Comparison of ENCODE assay signal across 11 cellular contexts in genomic region chr1:154944422-154945159, GRCh38. TPM values are rescaled to one million over a fixed set of nuclear protein-coding genes. Genes with fewer than 3 reads are reported as not detected.
DNase-seq lines count a peak whose midpoint lies in the region; ATAC-seq, FAIRE-seq and TF ChIP-seq lines count a peak whose summit lies in the region.
"Had no signal": no experiment of that assay in that cellular context is flagged by ENCODE, and none has a peak within 500 bp of the region (broad histone marks: within the 10 kb centered on the region; RNA-seq: fewer than 3 reads in every experiment).

No MANE protein-coding gene starts in this region.

- peaks cover 94% of the 10 kb centered on the region for H3K4me1 ChIP-seq in BLaER1
- peaks cover 66% of the 10 kb centered on the region for H3K4me1 ChIP-seq in Karpas-422 (ENCODE audit: low read length)
- H3K4me1 ChIP-seq in GM12878 (ENCODE audit: control insufficient read depth, insufficient read depth, low read length), result peaks cover 56% of the 10 kb centered on the region
- peaks cover 43% of the 10 kb centered on the region for H3K4me1 ChIP-seq in mucosa of stomach (ENCODE audit: control insufficient read depth, insufficient read depth, low read length)

- intact Hi-C loops in GM12878 (cut with micrococcal nuclease; ENCODE audit: unreplicated experiment), result no loop called here

- no peaks in the 10 kb centered on the region for H3K9me3 ChIP-seq in BLaER1
- H3K9me3 ChIP-seq in Karpas-422 (ENCODE audit: low read length), result no peaks in the 10 kb centered on the region
- no peaks in the 10 kb centered on the region; the same call in 2 of the 3 replicates for H3K9me3 ChIP-seq in GM12878 (replicated peaks; ENCODE audit: control insufficient read depth, insufficient read depth, low read length)
- H3K9me3 ChIP-seq in mucosa of stomach (ENCODE audit: control insufficient read depth, low read length), result no peaks in the 10 kb centered on the region

- TF ChIP-seq POLR2A in GM12878 (IDR thresholded peaks at IDR 0.05; ENCODE audit: low read depth, low read length), result no peak; the same call in 1 of the 2 replicates

- H3K4me3 Mint-ChIP-seq in glutamatergic neuron (ENCODE audit: unreplicated experiment), result no peak overlapping the region

- SMC1A ChIA-PET in GM12878 (lab: Charles Lee; ENCODE audit: uncharacterized antibody, unreplicated experiment), result interaction anchor here (0.8 to 2.1 kb wide), 14 partner anchors 14 to 465 kb away, joined by 3 to 8 read pairs (median 4); partner anchors contain the start of gene ADAM15

- H3K36me3 ChIP-seq in BLaER1 (peaks cover 47% of the 10 kb centered on the region), Karpas-422 (ENCODE audit: insufficient read depth, low read length) (no peaks in the 10 kb centered on the region), GM12878 (ENCODE audit: control insufficient read depth in 2 of 2, insufficient read depth in 2 of 2, low read length in 1 of 2) (peaks cover 3 to 6% of the 10 kb centered on the region in 2 experiments; a peak in 3 of 4 replicates), mucosa of stomach (ENCODE audit: control insufficient read depth, insufficient read depth, low read length) (peaks cover 8% of the 10 kb centered on the region)

- H3K79me2 ChIP-seq in Karpas-422 (ENCODE audit: low read length) (peaks cover 26% of the 10 kb centered on the region), GM12878 (ENCODE audit: control insufficient read depth, insufficient read depth, low read length) (peaks cover 32% of the 10 kb centered on the region)

- RAD21 ChIA-PET in GM12878 (lab: Charles Lee; ENCODE audit: unreplicated experiment), result interaction anchor here (0.6 to 2.6 kb wide), 15 partner anchors 8 to 464 kb away, joined by 3 to 13 read pairs (median 4); partner anchors contain the start of genes PMVK, PYGO2 and SHC1

- peaks cover 3% of the 10 kb centered on the region for H3K27me3 Mint-ChIP-seq in glutamatergic neuron (ENCODE audit: unreplicated experiment)

- H3K36me3 Mint-ChIP-seq in glutamatergic neuron (ENCODE audit: unreplicated experiment), result no peaks in the 10 kb centered on the region

- H4K20me1 ChIP-seq in BLaER1 (peaks cover 41% of the 10 kb centered on the region), Karpas-422 (ENCODE audit: insufficient read depth, low read depth, low read length) (no peaks in the 10 kb centered on the region), GM12878 (ENCODE audit: control insufficient read depth, insufficient read depth) (no peaks in the 10 kb centered on the region)

- H3K4me3 ChIP-seq in BLaER1 (no peak overlapping the region; the same call in 1 of the 2 replicates), Karpas-422 (ENCODE audit: low read length) (peak overlapping the region; percentile 75), GM12878 (peak overlapping the region; percentile 77; the same call in 1 of the 2 replicates), mucosa of stomach (ENCODE audit: low read length) (no peak overlapping the region)
- H3K4me3 ChIP-seq: lung had no signal

- BruUV-seq in GM12878 (replicated peaks; lab: Mats Ljungman, UMichigan), result no TSS peak

- no peak for TF ChIP-seq RAD21 in GM12878 (IDR thresholded peaks at IDR 0.05; ENCODE audit: insufficient read depth, low read depth, low read length)

- POLR2A ChIA-PET in GM12878 (lab: Charles Lee), result interaction anchor here (0.6 to 3.4 kb wide), 10 partner anchors 9 to 387 kb away, joined by 3 to 19 read pairs (median 4); partner anchors contain the start of genes PMVK, PYGO2, SHC1 and UBE2Q1

- FAIRE-seq in GM12878 (lab: Jason Lieb, UNC), result no peak

- H3K4me2 ChIP-seq in BLaER1 (peak overlapping the region; percentile 88), Karpas-422 (ENCODE audit: low read depth, low read length, poor library complexity, severe bottlenecking) (peak overlapping the region; percentile 95), GM12878 (ENCODE audit: control insufficient read depth, insufficient read depth) (peak overlapping the region; percentile 100)

- DNase-seq in Karpas-422 (peak; percentile 81), GM12878 (ENCODE audit: low read depth, low spot score) (no peak), LoVo (ENCODE audit: low spot score) (no peak), glutamatergic neuron (no peak)
- DNase-seq: activated CD4-positive, alpha-beta T cell treated with anti-CD3 and anti-CD28 coated beads for 1 hour had no signal

- no peaks in the 10 kb centered on the region for H3K27me3 ChIP-seq in BLaER1
- no peaks in the 10 kb centered on the region for H3K27me3 ChIP-seq in Karpas-422 (ENCODE audit: low read length)
- H3K27me3 ChIP-seq in GM12878 (replicated peaks in 1 of 2; ENCODE audit: control insufficient read depth in 2 of 2, insufficient read depth in 2 of 2, low read length in 1 of 2), result no peaks in the 10 kb centered on the region
- H3K27me3 ChIP-seq in mucosa of stomach (ENCODE audit: control insufficient read depth, insufficient read depth, low read length), result no peaks in the 10 kb centered on the region

- H3K9ac ChIP-seq in BLaER1, result peak overlapping the region; percentile 73
- peak overlapping the region; percentile 97 for H3K9ac ChIP-seq in Karpas-422 (ENCODE audit: low read length)
- peak overlapping the region; percentile 98 for H3K9ac ChIP-seq in GM12878 (ENCODE audit: control insufficient read depth, insufficient read depth, low read length)
- peak overlapping the region; percentile 23 for H3K9ac ChIP-seq in mucosa of stomach (ENCODE audit: low read length)

- in situ Hi-C loops in GM12878 (cut with MboI), result no loop called here

- no peak overlapping the region for H3K27ac Mint-ChIP-seq in glutamatergic neuron (ENCODE audit: unreplicated experiment)

- no peaks in the 10 kb centered on the region for H3K9me2 ChIP-seq in Karpas-422 (replicated peaks; ENCODE audit: insufficient read depth, low read length)

- H2AFZ ChIP-seq in Karpas-422 (ENCODE audit: low read length) (no peak overlapping the region), GM12878 (ENCODE audit: control insufficient read depth, low read depth, low read length) (no peak overlapping the region)

- H3K9me3 Mint-ChIP-seq in glutamatergic neuron (ENCODE audit: unreplicated experiment), result peaks cover 1% of the 10 kb centered on the region

- H3K27ac ChIP-seq in BLaER1, result peak overlapping the region; percentile 86
- H3K27ac ChIP-seq in Karpas-422 (ENCODE audit: low read length), result peak overlapping the region; percentile 98
- H3K27ac ChIP-seq in GM12878 (ENCODE audit: control insufficient read depth, insufficient read depth), result peak overlapping the region; percentile 100

- no peak for ATAC-seq in GM12878
- no peak for ATAC-seq in HG03039 (IDR thresholded peaks at IDR 0.05; ENCODE audit: unreplicated experiment)
- ATAC-seq in HG02885 (IDR thresholded peaks at IDR 0.05; ENCODE audit: poor library complexity, unreplicated experiment), result no peak
- ATAC-seq: stimulated activated naive CD8-positive, alpha-beta T cell treated with anti-CD3 and anti-CD28 coated beads, Interleukin-15, Interleukin-2, amounts not matched to agents 100 U/mL and 50 U/mL, for 24 hours had no signal

- TF ChIP-seq EP300 in GM12878 (IDR thresholded peaks at IDR 0.05; ENCODE audit: borderline replicate concordance in 1 of 2, control insufficient read depth in 1 of 2, low read depth in 2 of 2, low read length in 2 of 2), result no peak

- peaks cover 19% of the 10 kb centered on the region for H3K4me1 Mint-ChIP-seq in glutamatergic neuron (ENCODE audit: low read depth, unreplicated experiment)

- no peak for TF ChIP-seq CTCF in GM12878 (IDR thresholded peaks at IDR 0.05 in 2 of 3, conservative IDR thresholded peaks at IDR 0.05 in 1 of 3; ENCODE audit: control insufficient read depth in 2 of 3, extremely low read depth in 1 of 3, insufficient read depth in 1 of 3, low read depth in 3 of 3, low read length in 3 of 3)
- TF ChIP-seq CTCF in glutamatergic neuron (IDR thresholded peaks at IDR 0.05; ENCODE audit: partially characterized antibody, unreplicated experiment), result no peak

- CTCF ChIA-PET in GM12878 (lab: Yijun Ruan, JAX), result interaction anchor here (0.5 to 2.2 kb wide), 26 partner anchors 17 to 554 kb away, joined by 3 to 16 read pairs (median 4); partner anchors contain the start of genes LENEP and PYGO2

- under 1% methylated on average over 8 of the region's 9 CpGs for WGBS in GM12878 (ENCODE audit: insufficient coverage, insufficient replicate concordance, low lambda C conversion rate, missing lambda C conversion rate)

RNA-seq across cellular contexts. Expression of gene PMVK, which starts 8.1 kb away (rescaled TPM):
- 11.1 and 14.1 TPM in 2 replicates for total RNA-seq in Karpas-422 (2014; rRNA removed; shearing (Covaris generic); ENCODE audit: low replicate concordance)
- 6.7 and 8.9 TPM in 2 replicates for total RNA-seq in GM12878 (2013; cell fraction: nucleolus; rRNA removed)
- total RNA-seq in GM12878 (2014; rRNA removed) (20.8 and 23.8 TPM in 2 replicates), GM12878 (2014; rRNA removed; fragmentation: Illumina TruSeq; extraction: Trizol) (33.2 and 33.3 TPM in 2 replicates), GM12878 (2021) (72.5 and 74.7 TPM in 2 replicates), glutamatergic neuron (ENCODE audit: unreplicated experiment) (30.7 TPM)
- 26.9 TPM for polyA plus RNA-seq in GM12878 (2011; ENCODE audit: low read depth)
- polyA plus RNA-seq in GM12878 (2011; rRNA removed) (42.8 and 65.7 TPM in 2 replicates), GM12878 (2014; fragmentation: Illumina TruSeq; extraction: Trizol) (15.1 and 31.1 TPM in 2 replicates), GM12878 (2014; fragmentation: Nextera tagmentation; extraction: Ambion mirVana) (10 to 100 TPM in 1 of 2 experiments, 1 to 10 TPM in 1; 6.0 to 28.8 TPM), GM12878 (2014; rRNA removed) (90.4 and 94.3 TPM in 2 replicates), GM12878 (2016; fragmentation: Nextera tagmentation; extraction: Ambion mirVana) (100 to 1,000 TPM; 118 to 121 TPM)
- polyA plus RNA-seq in GM12878 (2011; cell fraction: cytosol; rRNA removed), result 67.0 and 92.4 TPM in 2 replicates
- polyA plus RNA-seq in GM12878 (2011; cell fraction: nucleus; rRNA removed), result 28.9 and 37.2 TPM in 2 replicates
- polyA plus RNA-seq in GM12878 (2012), result 61.9 and 67.4 TPM in 2 replicates
- polyA minus RNA-seq in GM12878 (2011; rRNA and poly(A)+ RNA removed), result 18.7 and 34.0 TPM in 2 replicates
- polyA minus RNA-seq in GM12878 (2011; cell fraction: cytosol; rRNA and poly(A)+ RNA removed), result 16.2 and 16.8 TPM in 2 replicates
- polyA minus RNA-seq in GM12878 (2011; cell fraction: nucleus; rRNA and poly(A)+ RNA removed), result 7.4 and 13.5 TPM in 2 replicates

RNA-seq across cellular contexts. Expression of gene PBXIP1, which starts 11.3 kb away (rescaled TPM):
- total RNA-seq in Karpas-422 (2014; rRNA removed; shearing (Covaris generic); ENCODE audit: low replicate concordance), result 26.1 and 55.8 TPM in 2 replicates
- total RNA-seq in GM12878 (2013; cell fraction: nucleolus; rRNA removed), result 33.0 and 36.9 TPM in 2 replicates
- total RNA-seq in GM12878 (2014; rRNA removed) (25.6 and 26.8 TPM in 2 replicates), GM12878 (2014; rRNA removed; fragmentation: Illumina TruSeq; extraction: Trizol) (14.3 and 15.6 TPM in 2 replicates), GM12878 (2021) (21.1 and 24.6 TPM in 2 replicates), glutamatergic neuron (ENCODE audit: unreplicated experiment) (29.9 TPM)
- 23.3 TPM for polyA plus RNA-seq in GM12878 (2011; ENCODE audit: low read depth)
- polyA plus RNA-seq in GM12878 (2011; rRNA removed) (15.0 and 20.9 TPM in 2 replicates), GM12878 (2014; fragmentation: Illumina TruSeq; extraction: Trizol) (8.0 and 15.2 TPM in 2 replicates), GM12878 (2014; fragmentation: Nextera tagmentation; extraction: Ambion mirVana) (1 to 10 TPM in 1 of 2 experiments, under 1 TPM in 1; 0.63 to 2.0 TPM), GM12878 (2014; rRNA removed) (22.4 and 22.9 TPM in 2 replicates), GM12878 (2016; fragmentation: Nextera tagmentation; extraction: Ambion mirVana) (10 to 100 TPM; 12.2 to 13.7 TPM)
- 23.1 and 26.3 TPM in 2 replicates for polyA plus RNA-seq in GM12878 (2011; cell fraction: cytosol; rRNA removed)
- polyA plus RNA-seq in GM12878 (2011; cell fraction: nucleus; rRNA removed), result 37.4 and 41.6 TPM in 2 replicates
- polyA plus RNA-seq in GM12878 (2012), result 36.8 and 37.1 TPM in 2 replicates
- 10.8 and 26.6 TPM in 2 replicates for polyA minus RNA-seq in GM12878 (2011; rRNA and poly(A)+ RNA removed)
- 7.4 and 8.3 TPM in 2 replicates for polyA minus RNA-seq in GM12878 (2011; cell fraction: cytosol; rRNA and poly(A)+ RNA removed)
- 6.5 and 10.7 TPM in 2 replicates for polyA minus RNA-seq in GM12878 (2011; cell fraction: nucleus; rRNA and poly(A)+ RNA removed)

RNA-seq across cellular contexts. Expression of gene PYGO2, which starts 17.0 kb away (rescaled TPM):
- total RNA-seq in Karpas-422 (2014; rRNA removed; shearing (Covaris generic); ENCODE audit: low replicate concordance), result 37.3 and 44.4 TPM in 2 replicates
- total RNA-seq in GM12878 (2013; cell fraction: nucleolus; rRNA removed), result 21.0 and 21.3 TPM in 2 replicates
- total RNA-seq in GM12878 (2014; rRNA removed) (21.1 and 21.9 TPM in 2 replicates), GM12878 (2014; rRNA removed; fragmentation: Illumina TruSeq; extraction: Trizol) (12.4 and 12.9 TPM in 2 replicates), GM12878 (2021) (32.9 and 33.8 TPM in 2 replicates), glutamatergic neuron (ENCODE audit: unreplicated experiment) (32.7 TPM)
- 9.9 TPM for polyA plus RNA-seq in GM12878 (2011; ENCODE audit: low read depth)
- polyA plus RNA-seq in GM12878 (2011; rRNA removed) (14.4 and 22.8 TPM in 2 replicates), GM12878 (2014; fragmentation: Illumina TruSeq; extraction: Trizol) (19.8 and 24.2 TPM in 2 replicates), GM12878 (2014; fragmentation: Nextera tagmentation; extraction: Ambion mirVana) (1 to 10 TPM; 8.1 to 8.3 TPM), GM12878 (2014; rRNA removed) (27.8 and 30.0 TPM in 2 replicates), GM12878 (2016; fragmentation: Nextera tagmentation; extraction: Ambion mirVana) (10 to 100 TPM; 27.8 to 28.0 TPM)
- polyA plus RNA-seq in GM12878 (2011; cell fraction: cytosol; rRNA removed), result 27.4 and 28.7 TPM in 2 replicates
- polyA plus RNA-seq in GM12878 (2011; cell fraction: nucleus; rRNA removed), result 43.9 and 46.6 TPM in 2 replicates
- polyA plus RNA-seq in GM12878 (2012), result 17.7 and 19.5 TPM in 2 replicates
- 12.5 and 20.0 TPM in 2 replicates for polyA minus RNA-seq in GM12878 (2011; rRNA and poly(A)+ RNA removed)
- polyA minus RNA-seq in GM12878 (2011; cell fraction: cytosol; rRNA and poly(A)+ RNA removed), result 8.6 and 8.8 TPM in 2 replicates
- polyA minus RNA-seq in GM12878 (2011; cell fraction: nucleus; rRNA and poly(A)+ RNA removed), result 10.8 and 15.9 TPM in 2 replicates

RNA-seq across cellular contexts. Expression of gene SHC1, which starts 26.0 kb away (rescaled TPM):
- 27.8 and 35.3 TPM in 2 replicates for total RNA-seq in Karpas-422 (2014; rRNA removed; shearing (Covaris generic); ENCODE audit: low replicate concordance)
- 28.2 and 32.6 TPM in 2 replicates for total RNA-seq in GM12878 (2013; cell fraction: nucleolus; rRNA removed)
- total RNA-seq in GM12878 (2014; rRNA removed), result 22.2 and 24.7 TPM in 2 replicates
- 15.1 and 16.7 TPM in 2 replicates for total RNA-seq in GM12878 (2014; rRNA removed; fragmentation: Illumina TruSeq; extraction: Trizol)
- total RNA-seq in GM12878 (2021), result 36.5 and 38.3 TPM in 2 replicates
- 20.5 TPM for polyA plus RNA-seq in GM12878 (2011; ENCODE audit: low read depth)
- polyA plus RNA-seq in GM12878 (2011; rRNA removed), result 25.8 and 49.3 TPM in 2 replicates
- polyA plus RNA-seq in GM12878 (2011; cell fraction: cytosol; rRNA removed), result 43.4 and 48.7 TPM in 2 replicates
- polyA plus RNA-seq in GM12878 (2011; cell fraction: nucleus; rRNA removed), result 89.2 and 106 TPM in 2 replicates
- polyA plus RNA-seq in GM12878 (2012), result 21.0 and 29.9 TPM in 2 replicates
- polyA plus RNA-seq in GM12878 (2014; fragmentation: Illumina TruSeq; extraction: Trizol), result 47.3 and 67.3 TPM in 2 replicates
- 1 to 10 TPM; 2.6 to 3.7 TPM for polyA plus RNA-seq in GM12878 (2014; fragmentation: Nextera tagmentation; extraction: Ambion mirVana)
- polyA plus RNA-seq in GM12878 (2014; rRNA removed), result 35.0 and 35.4 TPM in 2 replicates
- polyA plus RNA-seq in GM12878 (2016; fragmentation: Nextera tagmentation; extraction: Ambion mirVana), result 10 to 100 TPM; 24.9 to 25.5 TPM
- polyA minus RNA-seq in GM12878 (2011; rRNA and poly(A)+ RNA removed), result 35.0 and 41.1 TPM in 2 replicates
- 13.8 and 21.9 TPM in 2 replicates for polyA minus RNA-seq in GM12878 (2011; cell fraction: cytosol; rRNA and poly(A)+ RNA removed)
- polyA minus RNA-seq in GM12878 (2011; cell fraction: nucleus; rRNA and poly(A)+ RNA removed), result 14.7 and 25.1 TPM in 2 replicates
- 155 TPM for total RNA-seq in glutamatergic neuron (ENCODE audit: unreplicated experiment)

RNA-seq across cellular contexts. Expression of gene CKS1B, which starts 29.9 kb away (rescaled TPM):
- 110 and 225 TPM in 2 replicates for total RNA-seq in Karpas-422 (2014; rRNA removed; shearing (Covaris generic); ENCODE audit: low replicate concordance)
- total RNA-seq in GM12878 (2013; cell fraction: nucleolus; rRNA removed), result 19.6 and 23.8 TPM in 2 replicates
- total RNA-seq in GM12878 (2014; rRNA removed) (176 and 192 TPM in 2 replicates), GM12878 (2014; rRNA removed; fragmentation: Illumina TruSeq; extraction: Trizol) (168 and 170 TPM in 2 replicates), GM12878 (2021) (125 and 134 TPM in 2 replicates), glutamatergic neuron (ENCODE audit: unreplicated experiment) (22.8 TPM)
- polyA plus RNA-seq in GM12878 (2011; ENCODE audit: low read depth), result 366 TPM
- polyA plus RNA-seq in GM12878 (2011; rRNA removed) (534 and 543 TPM in 2 replicates), GM12878 (2014; fragmentation: Illumina TruSeq; extraction: Trizol) (316 and 394 TPM in 2 replicates), GM12878 (2014; fragmentation: Nextera tagmentation; extraction: Ambion mirVana) (100 to 1,000 TPM; 598 to 608 TPM), GM12878 (2014; rRNA removed) (214 and 229 TPM in 2 replicates), GM12878 (2016; fragmentation: Nextera tagmentation; extraction: Ambion mirVana) (100 to 1,000 TPM; 411 to 419 TPM)
- polyA plus RNA-seq in GM12878 (2011; cell fraction: cytosol; rRNA removed), result 498 and 551 TPM in 2 replicates
- 223 and 288 TPM in 2 replicates for polyA plus RNA-seq in GM12878 (2011; cell fraction: nucleus; rRNA removed)
- 190 and 203 TPM in 2 replicates for polyA plus RNA-seq in GM12878 (2012)
- polyA minus RNA-seq in GM12878 (2011; rRNA and poly(A)+ RNA removed), result 221 and 229 TPM in 2 replicates
- polyA minus RNA-seq in GM12878 (2011; cell fraction: cytosol; rRNA and poly(A)+ RNA removed), result 41.8 and 54.5 TPM in 2 replicates
- 32.4 and 34.0 TPM in 2 replicates for polyA minus RNA-seq in GM12878 (2011; cell fraction: nucleus; rRNA and poly(A)+ RNA removed)

Comparison
In these comparisons a context has a peak if more than half of its experiments do, and no peak if none do; other contexts are left out.
1. H3K4me3 ChIP-seq: peak in Karpas-422 (single experiment) and GM12878 (single experiment); none in BLaER1 (single experiment) and mucosa of stomach (single experiment).
2. H3K9ac ChIP-seq: peak in every context shown above with its lines; median percentile 98 in GM12878; 97 in Karpas-422; 73 in BLaER1; 23 in mucosa of stomach.
3. Peak in every context shown above with its lines, with median percentiles within 50 percentile points of each other: H3K27ac ChIP-seq and H3K4me2 ChIP-seq.